ENCODE assay signal across 9 cellular contexts in the genomic region with DNA sequence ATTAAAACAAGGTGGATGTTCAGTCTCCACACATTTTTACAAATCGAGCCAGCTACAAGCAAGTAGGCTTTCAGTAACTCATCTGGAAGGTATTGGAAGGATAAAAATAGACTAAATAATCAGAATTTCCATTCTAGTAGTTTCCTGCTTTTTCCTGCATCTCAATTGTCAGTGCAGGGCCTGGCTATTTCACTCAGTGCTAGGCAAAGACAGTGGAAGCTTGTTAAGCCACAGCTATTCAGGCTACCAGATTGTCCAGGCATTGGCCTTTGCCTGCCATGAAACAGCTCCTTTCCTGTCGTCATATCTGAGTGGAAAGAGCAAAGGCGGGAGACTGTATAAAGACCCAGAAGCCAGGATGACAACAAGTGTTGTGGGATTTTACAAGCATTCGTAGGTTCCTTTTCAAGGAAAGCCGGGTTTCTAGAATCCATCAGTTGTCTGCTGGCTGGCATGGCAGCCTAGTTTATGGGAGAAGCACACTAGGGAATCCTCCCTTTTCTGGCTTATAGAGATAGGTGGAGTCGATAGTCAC. TPM values are rescaled to one million over a fixed set of nuclear protein-coding genes. Genes with fewer than 3 reads are reported as not detected.
A peak's percentile ranks its signal among the peaks of the same experiment; 100 is the strongest.
DNase-seq lines count a peak whose midpoint lies in the region; ATAC-seq lines count a peak whose summit lies in the region.
"Had no signal": no experiment of that assay in that cellular context is flagged by ENCODE, and none has a peak within 500 bp of the region (broad histone marks: within the 10 kb centered on the region; RNA-seq: fewer than 3 reads in every experiment).

No MANE protein-coding gene starts in this region.

- POLR2A ChIA-PET in activated CD4-positive, alpha-beta memory T cell treated with anti-CD3 and anti-CD28 coated beads for 36 hours (lab: Charles Lee), result no interaction called here

- H3K27me3 Mint-ChIP-seq in activated T-cell treated with anti-CD3 and anti-CD28 coated beads, Interleukin-2, amount 50 U/mL, for 72 hours (ENCODE audit: low read depth), result no peaks in the 10 kb centered on the region
- H3K27me3 Mint-ChIP-seq in activated CD4-positive, alpha-beta memory T cell treated with anti-CD3 and anti-CD28 coated beads for 36 hours, result no peaks in the 10 kb centered on the region

- H3K27ac ChIP-seq in substantia nigra (ENCODE audit: low read depth, low read length, poor library complexity, severe bottlenecking), result peak overlapping the region; percentile 35
- H3K27ac ChIP-seq: body of pancreas had no signal

- CTCF ChIA-PET in activated CD4-positive, alpha-beta memory T cell treated with anti-CD3 and anti-CD28 coated beads for 36 hours (lab: Charles Lee), result no interaction called here

- no peaks in the 10 kb centered on the region for H3K9me3 Mint-ChIP-seq in activated T-cell treated with anti-CD3 and anti-CD28 coated beads, Interleukin-2, amount 50 U/mL, for 72 hours
- H3K9me3 Mint-ChIP-seq in activated CD4-positive, alpha-beta memory T cell treated with anti-CD3 and anti-CD28 coated beads for 36 hours, result no peaks in the 10 kb centered on the region

- peaks cover 1 to 2% of the 10 kb centered on the region in 2 donors for H3K36me3 Mint-ChIP-seq in activated T-cell treated with anti-CD3 and anti-CD28 coated beads, Interleukin-2, amount 50 U/mL, for 72 hours (ENCODE audit: insufficient read depth in 2 of 2)
- H3K36me3 Mint-ChIP-seq in activated CD4-positive, alpha-beta memory T cell treated with anti-CD3 and anti-CD28 coated beads for 36 hours, result peaks cover 6% of the 10 kb centered on the region

- peaks cover 49% of the 10 kb centered on the region for H3K4me1 Mint-ChIP-seq in activated T-cell treated with anti-CD3 and anti-CD28 coated beads, Interleukin-2, amount 50 U/mL, for 72 hours (ENCODE audit: low read depth)
- H3K4me1 Mint-ChIP-seq in activated CD4-positive, alpha-beta memory T cell treated with anti-CD3 and anti-CD28 coated beads for 36 hours (ENCODE audit: low read depth), result peaks cover 42% of the 10 kb centered on the region

- ATAC-seq in activated T-cell treated with anti-CD3 and anti-CD28 coated beads, Interleukin-2, amount 50 U/mL, for 72 hours (replicated peaks in 1 of 2), result no peak
- ATAC-seq: body of pancreas had no signal

- peak overlapping the region; percentile 34 for H3K27ac Mint-ChIP-seq in activated T-cell treated with anti-CD3 and anti-CD28 coated beads, Interleukin-2, amount 50 U/mL, for 72 hours
- peak overlapping the region; percentile 92 for H3K27ac Mint-ChIP-seq in activated CD4-positive, alpha-beta memory T cell treated with anti-CD3 and anti-CD28 coated beads for 36 hours

- no peak for DNase-seq in activated T-cell treated with anti-CD3 and anti-CD28 coated beads, Interleukin-2, amount 50 U/mL, for 72 hours
- DNase-seq in activated T-cell treated with anti-CD3 and anti-CD28 coated beads, Interleukin-2, amount 50 U/mL, for 48 hours, result no peak
- DNase-seq in activated CD4-positive, alpha-beta memory T cell treated with anti-CD3 and anti-CD28 coated beads for 36 hours, result no peak
- DNase-seq in fibroblast of gingiva (ENCODE audit: low read depth) (peak; percentile 78), substantia nigra (lab: John Stamatoyannopoulos, UW) (peak in 8 of 49 donors; percentile 7 to 29 (median 12)), NCI-H446 (lab: John Stamatoyannopoulos, UW) (no peak), DMS 273 (lab: John Stamatoyannopoulos, UW; ENCODE audit: unreplicated experiment) (no peak), cerebellar cortex (ENCODE audit: low spot score) (no peak)
- DNase-seq: body of pancreas had no signal

- peak overlapping the region; percentile 32 to 58 for H3K4me3 Mint-ChIP-seq in activated T-cell treated with anti-CD3 and anti-CD28 coated beads, Interleukin-2, amount 50 U/mL, for 72 hours
- no peak overlapping the region for H3K4me3 Mint-ChIP-seq in activated CD4-positive, alpha-beta memory T cell treated with anti-CD3 and anti-CD28 coated beads for 36 hours

- intact Hi-C loops in activated CD4-positive, alpha-beta memory T cell treated with anti-CD3 and anti-CD28 coated beads for 36 hours (cut with micrococcal nuclease), result loop anchor here (2.0 to 5.0 kb wide), 8 partner anchors 42 to 643 kb away; a partner anchor contains a TSS

RNA-seq across cellular contexts. Expression of a gene that starts 2.1 kb away (rescaled TPM):
- total RNA-seq in activated T-cell treated with anti-CD3 and anti-CD28 coated beads, Interleukin-2, amount 50 U/mL, for 72 hours, result 10 to 100 TPM; 62.5 to 65.3 TPM
- total RNA-seq in activated CD4-positive, alpha-beta memory T cell treated with anti-CD3 and anti-CD28 coated beads for 36 hours, result 10 to 100 TPM; 34.9 to 38.8 TPM
